In the genomic region with DNA sequence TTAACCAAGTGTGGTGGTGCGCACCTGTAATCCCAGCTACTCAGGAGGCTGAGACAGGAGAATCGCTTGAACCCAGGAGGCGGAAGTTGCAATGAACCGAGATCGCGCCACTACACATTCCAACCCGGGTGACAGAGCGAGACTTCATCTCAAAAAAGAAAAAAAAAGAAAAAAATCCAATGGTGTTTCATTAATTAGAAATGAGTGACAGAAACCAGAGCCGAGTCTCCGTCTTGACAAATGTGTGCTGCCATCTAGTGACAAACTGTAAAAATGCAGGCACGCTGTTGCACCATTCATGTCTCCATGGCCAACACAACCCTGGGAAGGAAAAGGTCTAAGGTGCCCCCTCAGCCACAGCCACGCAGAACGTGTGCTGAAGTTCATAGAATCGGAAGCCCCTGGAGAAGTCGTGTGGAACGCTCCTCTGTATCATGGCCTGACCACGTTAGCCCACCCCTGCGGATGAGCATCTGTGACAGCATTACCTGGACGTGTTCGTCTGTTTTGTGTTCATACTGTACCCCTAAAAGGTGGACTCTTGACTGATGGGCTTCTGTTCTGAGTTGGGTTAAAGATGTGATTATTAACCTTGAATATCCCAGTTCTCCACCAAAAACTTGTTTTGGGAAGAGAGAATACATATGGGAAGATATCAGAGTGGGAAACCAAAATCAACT, we compare ENCODE assay signal across 8 cellular contexts.
DNase-seq lines count a peak whose midpoint lies in the region; ATAC-seq and TF ChIP-seq lines count a peak whose summit lies in the region.

No MANE protein-coding gene starts in this region.

- H3K79me2 ChIP-seq in GM23248 (ENCODE audit: insufficient read depth) = no peaks in the 10 kb centered on the region

- no peaks in the 10 kb centered on the region for H3K9me2 ChIP-seq in GM23248 (ENCODE audit: insufficient read depth)

- no peak overlapping the region for H3K4me3 Mint-ChIP-seq in CD4-positive, CD25-positive, alpha-beta regulatory T cell
- H3K4me3 Mint-ChIP-seq in activated CD8-positive, alpha-beta T cell treated with anti-CD3 and anti-CD28 coated beads for 36 hours = no peak overlapping the region

- H3K27me3 Mint-ChIP-seq in CD4-positive, CD25-positive, alpha-beta regulatory T cell = peaks cover 9% of the 10 kb centered on the region
- no peaks in the 10 kb centered on the region for H3K27me3 Mint-ChIP-seq in activated CD8-positive, alpha-beta T cell treated with anti-CD3 and anti-CD28 coated beads for 36 hours

- H3K18ac ChIP-seq in mesenchymal stem cell (ENCODE audit: low read depth in 1 of 2, low read length in 2 of 2) = no peak overlapping the region

- H3K36me3 ChIP-seq in CD4-positive, CD25-positive, alpha-beta regulatory T cell (ENCODE audit: control insufficient read depth, insufficient read depth, low read length) = no peaks in the 10 kb centered on the region
- H3K36me3 ChIP-seq in GM23248 (ENCODE audit: low read depth) (no peaks in the 10 kb centered on the region), mesenchymal stem cell (ENCODE audit: control insufficient read depth in 1 of 2, insufficient read depth in 2 of 2, low read depth in 1 of 2, low read length in 2 of 2) (no peaks in the 10 kb centered on the region)

- H2AK5ac ChIP-seq in mesenchymal stem cell (ENCODE audit: low read length, severe bottlenecking) = no peak overlapping the region

- H3K27ac ChIP-seq in CD4-positive, CD25-positive, alpha-beta regulatory T cell (ENCODE audit: insufficient read depth, low read length, poor library complexity, severe bottlenecking) = no peak overlapping the region
- H3K27ac ChIP-seq in GM23248 (no peak overlapping the region), mesenchymal stem cell (ENCODE audit: low read length, poor library complexity, severe bottlenecking) (no peak overlapping the region)

- H3K9ac ChIP-seq in GM23248 (no peak overlapping the region), mesenchymal stem cell (ENCODE audit: low read length) (no peak overlapping the region)

- no peak overlapping the region for H3K4me3 ChIP-seq in CD4-positive, CD25-positive, alpha-beta regulatory T cell (ENCODE audit: low read depth, low read length)
- H3K4me3 ChIP-seq in GM23248 (no peak overlapping the region), mesenchymal stem cell (ENCODE audit: insufficient read depth in 1 of 2, low read depth in 1 of 2, low read length in 2 of 2) (no peak overlapping the region)

- no peak overlapping the region for H3K23ac ChIP-seq in mesenchymal stem cell (ENCODE audit: low read length in 2 of 2)

- no peaks in the 10 kb centered on the region for H3K79me1 ChIP-seq in mesenchymal stem cell (replicated peaks; ENCODE audit: low read length, poor library complexity, severe bottlenecking)

- H2BK12ac ChIP-seq in mesenchymal stem cell (ENCODE audit: low read length in 2 of 2) = peak overlapping the region in 1 of 2 experiments; percentile 49

- in situ Hi-C loops in GM23248 (cut with MboI) = loop anchor here (10.0 kb wide), 1 partner anchor 120 kb away; no protein-coding TSS in a partner anchor

- no peaks in the 10 kb centered on the region for H3K27me3 ChIP-seq in CD4-positive, CD25-positive, alpha-beta regulatory T cell (ENCODE audit: control insufficient read depth, insufficient read depth, low read length)
- no peaks in the 10 kb centered on the region for H3K27me3 ChIP-seq in GM23248 (replicated peaks; ENCODE audit: insufficient read depth)
- H3K27me3 ChIP-seq in mesenchymal stem cell (ENCODE audit: control insufficient read depth in 1 of 2, insufficient read depth in 1 of 2, low read length in 2 of 2) = no peaks in the 10 kb centered on the region

- no peaks in the 10 kb centered on the region for H3K9me3 ChIP-seq in CD4-positive, CD25-positive, alpha-beta regulatory T cell (ENCODE audit: control insufficient read depth in 2 of 2, low read length in 2 of 2)
- H3K9me3 ChIP-seq in GM23248 (ENCODE audit: low read depth) (no peaks in the 10 kb centered on the region), mesenchymal stem cell (ENCODE audit: control insufficient read depth, low read length) (no peaks in the 10 kb centered on the region)

- H3K4me2 ChIP-seq in GM23248 (ENCODE audit: unreplicated experiment) (no peak overlapping the region), mesenchymal stem cell (ENCODE audit: low read length, poor library complexity, severe bottlenecking) (no peak overlapping the region)

- H2AFZ ChIP-seq in GM23248 (no peak overlapping the region), mesenchymal stem cell (ENCODE audit: low read depth, low read length) (no peak overlapping the region)

- DNase-seq in CD4-positive, CD25-positive, alpha-beta regulatory T cell = peak; percentile 58 to 82 (median 78)
- DNase-seq in GM23248 (peak; percentile 80), NCI-H69 (lab: John Stamatoyannopoulos, UW) (peak; percentile 42), mesenchymal stem cell (peak; percentile 73)
- DNase-seq in activated CD8-positive, alpha-beta T cell treated with anti-CD3 and anti-CD28 coated beads for 36 hours = peak; percentile 87
- peak; percentile 53 for DNase-seq in effector CD8-positive, alpha-beta T cell (lab: John Stamatoyannopoulos, UW)
- DNase-seq in stimulated activated CD8-positive, alpha-beta memory T cell treated with anti-CD3 and anti-CD28 coated beads, Interleukin-2, amount 100 ng/mL, for 1 hour (ENCODE audit: low read depth in 2 of 2) = peak; percentile 31 to 42

- no peak overlapping the region for H3K4ac ChIP-seq in mesenchymal stem cell (ENCODE audit: low read depth in 1 of 2, low read length in 2 of 2)

- POLR2A ChIA-PET in activated CD8-positive, alpha-beta T cell treated with anti-CD3 and anti-CD28 coated beads for 36 hours (lab: Charles Lee) = no interaction called here

- no peak overlapping the region for H3K27ac Mint-ChIP-seq in CD4-positive, CD25-positive, alpha-beta regulatory T cell
- no peak overlapping the region for H3K27ac Mint-ChIP-seq in activated CD8-positive, alpha-beta T cell treated with anti-CD3 and anti-CD28 coated beads for 36 hours

- 23 to 27% methylated on average over 20 of the region's 20 CpGs for WGBS in GM23248 (ENCODE audit: low coverage in 1 of 2, low lambda C conversion rate in 2 of 2, missing lambda C conversion rate in 2 of 2), 2 experiments
- WGBS in mesenchymal stem cell = 42% methylated on average over 13 of the region's 20 CpGs

- peaks cover 5% of the 10 kb centered on the region for H3K4me1 ChIP-seq in CD4-positive, CD25-positive, alpha-beta regulatory T cell (ENCODE audit: control insufficient read depth, insufficient read depth, low read length, poor library complexity, severe bottlenecking)
- H3K4me1 ChIP-seq in GM23248 (ENCODE audit: insufficient read depth) (peaks cover 6% of the 10 kb centered on the region), mesenchymal stem cell (ENCODE audit: control insufficient read depth, insufficient read depth, low read depth, low read length) (peaks cover 7% of the 10 kb centered on the region)

- H3F3A ChIP-seq in GM23248 (ENCODE audit: insufficient read depth) = no peaks in the 10 kb centered on the region

- no peaks in the 10 kb centered on the region for H3K9me3 Mint-ChIP-seq in CD4-positive, CD25-positive, alpha-beta regulatory T cell
- H3K9me3 Mint-ChIP-seq in activated CD8-positive, alpha-beta T cell treated with anti-CD3 and anti-CD28 coated beads for 36 hours = no peaks in the 10 kb centered on the region

- no peaks in the 10 kb centered on the region for H4K20me1 ChIP-seq in GM23248 (ENCODE audit: insufficient read depth)

- H2BK15ac ChIP-seq in mesenchymal stem cell (ENCODE audit: low read depth, poor library complexity, severe bottlenecking) = no peak overlapping the region

- peak; percentile 90 for TF ChIP-seq CTCF in activated CD8-positive, alpha-beta T cell treated with anti-CD3 and anti-CD28 coated beads for 36 hours (IDR thresholded peaks at IDR 0.05)

- intact Hi-C loops in activated CD8-positive, alpha-beta T cell treated with anti-CD3 and anti-CD28 coated beads for 36 hours (cut with micrococcal nuclease) = loop anchor here (2.0 to 5.0 kb wide), 3 partner anchors 97 to 142 kb away; no protein-coding TSS in a partner anchor

- CTCF ChIA-PET in activated CD8-positive, alpha-beta T cell treated with anti-CD3 and anti-CD28 coated beads for 36 hours (lab: Charles Lee) = interaction anchor here (1.1 to 7.1 kb wide), 13 partner anchors 29 to 142 kb away, joined by 3 to 50 read pairs (median 7); a partner anchor contains a TSS

- no peak overlapping the region for H4K91ac ChIP-seq in mesenchymal stem cell (ENCODE audit: low read length)

- H3K14ac ChIP-seq in mesenchymal stem cell (ENCODE audit: low read length in 2 of 2) = no peak overlapping the region

- H4K8ac ChIP-seq in mesenchymal stem cell (ENCODE audit: low read length) = no peak overlapping the region

- no peaks in the 10 kb centered on the region for H3K36me3 Mint-ChIP-seq in CD4-positive, CD25-positive, alpha-beta regulatory T cell
- no peaks in the 10 kb centered on the region for H3K36me3 Mint-ChIP-seq in activated CD8-positive, alpha-beta T cell treated with anti-CD3 and anti-CD28 coated beads for 36 hours (ENCODE audit: low read depth)

- H2BK120ac ChIP-seq in mesenchymal stem cell (ENCODE audit: low read depth, low read length) = no peak overlapping the region

- ATAC-seq in CD4-positive, CD25-positive, alpha-beta regulatory T cell (ENCODE audit: low read depth in 2 of 2) = peak in 1 of 2 donors; percentile 47
- ATAC-seq in activated CD8-positive, alpha-beta T cell treated with anti-CD3 and anti-CD28 coated beads for 36 hours = peak; percentile 55
- no peak for ATAC-seq in GM18858 (IDR thresholded peaks at IDR 0.05; ENCODE audit: unreplicated experiment)

- H2BK5ac ChIP-seq in mesenchymal stem cell (ENCODE audit: low read depth, low read length, poor library complexity, severe bottlenecking) = no peak overlapping the region

- peaks cover 7 to 31% (median 12%) of the 10 kb centered on the region in 4 donors for H3K4me1 Mint-ChIP-seq in CD4-positive, CD25-positive, alpha-beta regulatory T cell
- peaks cover 29% of the 10 kb centered on the region for H3K4me1 Mint-ChIP-seq in activated CD8-positive, alpha-beta T cell treated with anti-CD3 and anti-CD28 coated beads for 36 hours (ENCODE audit: low read depth)

Comparison
In these comparisons a context has a peak if more than half of its experiments do, and no peak if none do; other contexts are left out.
1. DNase-seq: peak in every context shown above with its lines; median percentile 87 in activated CD8-positive, alpha-beta T cell treated with anti-CD3 and anti-CD28 coated beads for 36 hours; 80 in GM23248; 78 in CD4-positive, CD25-positive, alpha-beta regulatory T cell; 73 in mesenchymal stem cell; 53 in effector CD8-positive, alpha-beta T cell; 42 in NCI-H69; 36 in stimulated activated CD8-positive, alpha-beta memory T cell treated with anti-CD3 and anti-CD28 coated beads, Interleukin-2, amount 100 ng/mL, for 1 hour.